In genomic region chr13:51783432-51784094, GRCh38 we compare ENCODE assay signal across 1 cellular context.
TF ChIP-seq lines count a peak whose summit lies in the region.

No MANE protein-coding gene starts in this region.

TF ChIP-seq in GM23338, 12 proteins besides CTCF, POLR2A, EP300 and RAD21 (continued from another document):
- no peak for TF ChIP-seq ZNF462 (CRISPR knock-in tag; IDR thresholded peaks at IDR 0.05)
- no peak for TF ChIP-seq ETS1 (IDR thresholded peaks at IDR 0.05)
- TF ChIP-seq ZNF331 (CRISPR knock-in tag; IDR thresholded peaks at IDR 0.05; ENCODE audit: low read depth) = no peak
- no peak for TF ChIP-seq STAT1 (IDR thresholded peaks at IDR 0.05; ENCODE audit: unreplicated experiment)
- TF ChIP-seq NANOG (IDR thresholded peaks at IDR 0.05; ENCODE audit: borderline replicate concordance) = no peak
- TF ChIP-seq POLR2AphosphoS5 (IDR thresholded peaks at IDR 0.05; ENCODE audit: low read depth) = no peak
- no peak for TF ChIP-seq JUNB (IDR thresholded peaks at IDR 0.05; ENCODE audit: unreplicated experiment)
- TF ChIP-seq CREB1 (CRISPR knock-in tag; IDR thresholded peaks at IDR 0.05; ENCODE audit: low read depth) = no peak
- TF ChIP-seq ZNF114 (CRISPR knock-in tag; IDR thresholded peaks at IDR 0.05) = no peak
